29 cellular contexts compared by ENCODE assay signal in genomic region chr6:34515473-34516387, GRCh38. TPM values are rescaled to one million over a fixed set of nuclear protein-coding genes. Genes with fewer than 3 reads are reported as not detected.
DNase-seq lines count a peak whose midpoint lies in the region; TF ChIP-seq lines count a peak whose summit lies in the region.
"Had no signal": no experiment of that assay in that cellular context is flagged by ENCODE, and none has a peak within 500 bp of the region (broad histone marks: within the 10 kb centered on the region; RNA-seq: fewer than 3 reads in every experiment).

No MANE protein-coding gene starts in this region.

- CTCF ChIA-PET in activated CD4-positive, alpha-beta T cell treated with anti-CD3 and anti-CD28 coated beads, Interleukin-2, amount 10 ng/mL, durations not matched to agents 7 days and 5 days (lab: Charles Lee): interaction anchor here (1.0 to 1.1 kb wide), 2 partner anchors 28 to 56 kb away, joined by 3 read pairs; no protein-coding TSS in a partner anchor

- no peak overlapping the region for H3K27ac ChIP-seq in H9 (ENCODE audit: insufficient read length, low read depth, low read length)
- H3K27ac ChIP-seq in WERI-Rb-1: peak overlapping the region; percentile 90
- H3K27ac ChIP-seq in endodermal cell (ENCODE audit: low read depth, low read length): no peak overlapping the region
- no peak overlapping the region for H3K27ac ChIP-seq in esophagus squamous epithelium
- H3K27ac ChIP-seq: BLaER1, breast epithelium, colonic mucosa, gastrocnemius medialis, hepatocyte, left lung, ovary had no signal

- H3K4ac ChIP-seq in H9 (ENCODE audit: low read depth, low read length): no peak overlapping the region

- H3K4me3 ChIP-seq in WERI-Rb-1 (ENCODE audit: low read depth, low read length) (peak overlapping the region; percentile 48), endodermal cell (ENCODE audit: low read length) (no peak overlapping the region), esophagus squamous epithelium (no peak overlapping the region)
- H3K4me3 ChIP-seq: BLaER1, colonic mucosa, gastrocnemius medialis, hepatocyte, left lung, MG63, ovary had no signal

- no peaks in the 10 kb centered on the region for H4K20me1 ChIP-seq in H9 (ENCODE audit: control insufficient read depth, insufficient read depth, insufficient read length)
- H4K20me1 ChIP-seq: BLaER1 had no signal

- H4K8ac ChIP-seq in H9 (replicated peaks; ENCODE audit: insufficient read length, low read depth, low read length): no peak overlapping the region

- H3K4me1 Mint-ChIP-seq in H9: peaks cover 33 to 54% of the 10 kb centered on the region in 2 experiments
- H3K4me1 Mint-ChIP-seq in endodermal cell: peaks cover 38% of the 10 kb centered on the region
- H3K4me1 Mint-ChIP-seq in activated CD4-positive, alpha-beta T cell treated with anti-CD3 and anti-CD28 coated beads, Interleukin-2, amount 10 ng/mL, durations not matched to agents 7 days and 5 days: no peaks in the 10 kb centered on the region
- H3K4me1 Mint-ChIP-seq: activated CD4-positive, alpha-beta T cell treated with anti-CD3 and anti-CD28 coated beads, Interleukin-2, amount 10 ng/mL, durations not matched to agents 24 days and 14 days; immature natural killer cell had no signal

- DNase-seq in H9 (no peak), WERI-Rb-1 (peak; percentile 45), endodermal cell (peak; percentile 54), posterior cingulate gyrus (peak in 6 of 10 donors; percentile 44 to 93 (median 70)), esophagus squamous epithelium (lab: John Stamatoyannopoulos, UW) (no peak), SW 1271 (lab: John Stamatoyannopoulos, UW) (no peak), inferior parietal cortex (ENCODE audit: extremely low spot score) (no peak)
- no peak for DNase-seq in activated CD4-positive, alpha-beta T cell treated with anti-CD3 and anti-CD28 coated beads, Interleukin-2, amount 10 ng/mL, durations not matched to agents 7 days and 5 days
- DNase-seq: activated naive CD4-positive, alpha-beta T cell treated with anti-CD3 and anti-CD28 coated beads for 36 hours; activated T-cell treated with anti-CD3 and anti-CD28 coated beads, Interleukin-2, amount 50 U/mL, for 48 hours; colonic mucosa; gastrocnemius medialis; GDM1; immature natural killer cell; KBM-7; left lung; MG63; NCI-H2029 treated with DMSO at 0.1 percent for 48 hours; NCI-H69; RPMI8226; stimulated activated CD4-positive, alpha-beta T cell treated with anti-CD3 and anti-CD28 coated beads, Interleukin-4, amount 100 ng/mL, for 1 hour; T-helper 2 cell had no signal

- H3K27me3 Mint-ChIP-seq in H9 (ENCODE audit: low read depth) (peaks cover 19% of the 10 kb centered on the region), endodermal cell (ENCODE audit: insufficient read depth) (peaks cover 64% of the 10 kb centered on the region)
- peaks cover 3% of the 10 kb centered on the region for H3K27me3 Mint-ChIP-seq in activated CD4-positive, alpha-beta T cell treated with anti-CD3 and anti-CD28 coated beads, Interleukin-2, amount 10 ng/mL, durations not matched to agents 7 days and 5 days

- no peak overlapping the region for H3K56ac ChIP-seq in H9 (ENCODE audit: insufficient read length, low read depth, low read length)

- H4K91ac ChIP-seq in H9 (ENCODE audit: insufficient read length, low read depth, low read length): no peak overlapping the region

- no peaks in the 10 kb centered on the region for H3K79me2 ChIP-seq in H9 (ENCODE audit: insufficient read depth, low read length)
- H3K79me2 ChIP-seq: hepatocyte had no signal

- no peaks in the 10 kb centered on the region for H3K9me3 ChIP-seq in H9 (ENCODE audit: control insufficient read depth, low read depth, low read length)
- no peaks in the 10 kb centered on the region for H3K9me3 ChIP-seq in WERI-Rb-1 (ENCODE audit: severe bottlenecking)
- no peaks in the 10 kb centered on the region for H3K9me3 ChIP-seq in endodermal cell (ENCODE audit: control insufficient read depth, low read length)
- no peaks in the 10 kb centered on the region for H3K9me3 ChIP-seq in esophagus squamous epithelium
- H3K9me3 ChIP-seq: BLaER1, breast epithelium, colonic mucosa, gastrocnemius medialis, left lung, MG63, ovary had no signal

- no peak overlapping the region for H2BK12ac ChIP-seq in H9 (ENCODE audit: insufficient read length, low read depth, low read length)

- no peaks in the 10 kb centered on the region for H3K79me1 ChIP-seq in H9 (ENCODE audit: insufficient read depth, low read depth, low read length, poor library complexity, severe bottlenecking)

- TF ChIP-seq POLR2A in esophagus squamous epithelium (IDR thresholded peaks at IDR 0.05): no peak

- no peak overlapping the region; the same call in 1 of the 2 replicates for H3K14ac ChIP-seq in H9 (ENCODE audit: insufficient read depth, low read length)

- H2BK20ac ChIP-seq in H9 (ENCODE audit: low read depth, low read length, poor library complexity, severe bottlenecking): no peak overlapping the region

- POLR2A ChIA-PET in activated CD4-positive, alpha-beta T cell treated with anti-CD3 and anti-CD28 coated beads, Interleukin-2, amount 10 ng/mL, durations not matched to agents 7 days and 5 days (lab: Charles Lee): no interaction called here

- peak overlapping the region; percentile 65 for H3K4me2 ChIP-seq in H9 (ENCODE audit: insufficient read depth, insufficient read length, low read length)
- H3K4me2 ChIP-seq: BLaER1 had no signal

- H3K27ac Mint-ChIP-seq in H9 (no peak overlapping the region), endodermal cell (no peak overlapping the region)
- H3K27ac Mint-ChIP-seq in activated CD4-positive, alpha-beta T cell treated with anti-CD3 and anti-CD28 coated beads, Interleukin-2, amount 10 ng/mL, durations not matched to agents 7 days and 5 days: no peak overlapping the region
- H3K27ac Mint-ChIP-seq: activated CD4-positive, alpha-beta T cell treated with anti-CD3 and anti-CD28 coated beads, Interleukin-2, amount 10 ng/mL, durations not matched to agents 24 days and 14 days; activated naive CD4-positive, alpha-beta T cell treated with anti-CD3 and anti-CD28 coated beads for 36 hours; immature natural killer cell; naive thymus-derived CD8-positive, alpha-beta T cell had no signal

- H3K23me2 ChIP-seq in H9 (ENCODE audit: insufficient read length, low read depth, low read length, poor library complexity, severe bottlenecking): peaks cover 9% of the 10 kb centered on the region

- H3K36me3 Mint-ChIP-seq in H9 (ENCODE audit: insufficient read depth in 1 of 3, low read depth in 3 of 3): no peaks in the 10 kb centered on the region
- no peaks in the 10 kb centered on the region for H3K36me3 Mint-ChIP-seq in endodermal cell (ENCODE audit: low read depth)
- H3K36me3 Mint-ChIP-seq in activated CD4-positive, alpha-beta T cell treated with anti-CD3 and anti-CD28 coated beads, Interleukin-2, amount 10 ng/mL, durations not matched to agents 7 days and 5 days (ENCODE audit: low read depth): no peaks in the 10 kb centered on the region
- H3K36me3 Mint-ChIP-seq: immature natural killer cell; naive thymus-derived CD8-positive, alpha-beta T cell had no signal

- H3K4me3 Mint-ChIP-seq in H9: peak overlapping the region; percentile 69 to 86; a peak in 3 of 5 replicates
- peak overlapping the region; percentile 58 for H3K4me3 Mint-ChIP-seq in endodermal cell
- no peak overlapping the region for H3K4me3 Mint-ChIP-seq in activated CD4-positive, alpha-beta T cell treated with anti-CD3 and anti-CD28 coated beads, Interleukin-2, amount 10 ng/mL, durations not matched to agents 7 days and 5 days
- H3K4me3 Mint-ChIP-seq: activated CD4-positive, alpha-beta T cell treated with anti-CD3 and anti-CD28 coated beads, Interleukin-2, amount 10 ng/mL, durations not matched to agents 24 days and 14 days; activated naive CD4-positive, alpha-beta T cell treated with anti-CD3 and anti-CD28 coated beads for 36 hours; immature natural killer cell; naive thymus-derived CD8-positive, alpha-beta T cell had no signal

- no peak overlapping the region for H3K18ac ChIP-seq in H9 (ENCODE audit: insufficient read length, low read depth, low read length)

- no peak overlapping the region for H2AFZ ChIP-seq in H9 (ENCODE audit: low read length)
- H2AFZ ChIP-seq: hepatocyte had no signal

- no peak overlapping the region for H2BK120ac ChIP-seq in H9 (ENCODE audit: low read depth, low read length, poor library complexity, severe bottlenecking)

- TF ChIP-seq CTCF in H9 (conservative IDR thresholded peaks at IDR 0.05) (no peak), WERI-Rb-1 (IDR thresholded peaks at IDR 0.05; ENCODE audit: low read depth, low read length) (no peak), endodermal cell (conservative IDR thresholded peaks at IDR 0.05) (no peak), esophagus squamous epithelium (IDR thresholded peaks at IDR 0.05) (no peak)

- no peak overlapping the region for H3K23ac ChIP-seq in H9 (ENCODE audit: insufficient read length, low read depth, low read length)

- H3K9ac ChIP-seq in H9 (ENCODE audit: extremely low read depth, insufficient read length, low read length) (no peak overlapping the region), endodermal cell (ENCODE audit: extremely low read depth, low read length, poor library complexity, severe bottlenecking) (no peak overlapping the region)
- H3K9ac ChIP-seq: BLaER1 had no signal

- WGBS in H9 (ENCODE audit: extremely low coverage, insufficient read length, low lambda C conversion rate): no CpG with 5 or more reads among the region's 13 CpGs
- 85 to 86% methylated on average over 9 to 13 of the region's 13 CpGs for WGBS in endodermal cell (ENCODE audit: insufficient coverage in 1 of 2, insufficient read length in 1 of 2), 2 experiments
- WGBS in esophagus squamous epithelium, 2 donors: 87 to 100% methylated on average over 5 to 6 of the region's 13 CpGs

- no peak overlapping the region for H3T11ph ChIP-seq in H9 (ENCODE audit: low read length)

- H2BK5ac ChIP-seq in H9 (ENCODE audit: insufficient read length, low read length): no peak overlapping the region

- H3K9me3 Mint-ChIP-seq in H9: no peaks in the 10 kb centered on the region
- no peaks in the 10 kb centered on the region for H3K9me3 Mint-ChIP-seq in endodermal cell
- no peaks in the 10 kb centered on the region for H3K9me3 Mint-ChIP-seq in activated CD4-positive, alpha-beta T cell treated with anti-CD3 and anti-CD28 coated beads, Interleukin-2, amount 10 ng/mL, durations not matched to agents 7 days and 5 days
- H3K9me3 Mint-ChIP-seq: activated CD4-positive, alpha-beta T cell treated with anti-CD3 and anti-CD28 coated beads, Interleukin-2, amount 10 ng/mL, durations not matched to agents 24 days and 14 days; activated naive CD4-positive, alpha-beta T cell treated with anti-CD3 and anti-CD28 coated beads for 36 hours had no signal

- H3K36me3 ChIP-seq in WERI-Rb-1: no peaks in the 10 kb centered on the region
- H3K36me3 ChIP-seq in endodermal cell (ENCODE audit: control insufficient read depth, insufficient read depth, low read length): no peaks in the 10 kb centered on the region
- H3K36me3 ChIP-seq in esophagus squamous epithelium: no peaks in the 10 kb centered on the region
- H3K36me3 ChIP-seq: BLaER1, breast epithelium, colonic mucosa, gastrocnemius medialis, left lung, MG63, ovary had no signal

- H3K27me3 ChIP-seq in H9 (ENCODE audit: insufficient read depth, low read length): no peaks in the 10 kb centered on the region
- H3K27me3 ChIP-seq in WERI-Rb-1 (ENCODE audit: insufficient read depth, low read depth, severe bottlenecking): no peaks in the 10 kb centered on the region
- H3K27me3 ChIP-seq in endodermal cell (ENCODE audit: control insufficient read depth, insufficient read depth, low read length, poor library complexity, severe bottlenecking): peaks cover 38% of the 10 kb centered on the region
- H3K27me3 ChIP-seq in esophagus squamous epithelium: peaks cover 0 to 33% (median 0%) of the 10 kb centered on the region in 4 donors
- H3K27me3 ChIP-seq: BLaER1, breast epithelium, colonic mucosa, MG63, ovary had no signal

- H4K5ac ChIP-seq in H9 (ENCODE audit: insufficient read length, low read depth, low read length): no peak overlapping the region

- H3K4me1 ChIP-seq in H9 (ENCODE audit: insufficient read depth, low read length): peaks cover 1% of the 10 kb centered on the region; the same call in 1 of the 2 replicates
- H3K4me1 ChIP-seq in endodermal cell (ENCODE audit: control insufficient read depth, insufficient read depth, low read length): peaks cover 23% of the 10 kb centered on the region
- peaks cover 0 to 10% (median 0%) of the 10 kb centered on the region in 3 donors for H3K4me1 ChIP-seq in esophagus squamous epithelium
- H3K4me1 ChIP-seq: breast epithelium, colonic mucosa, gastrocnemius medialis, left lung had no signal

- H2BK15ac ChIP-seq in H9 (ENCODE audit: low read depth, low read length): no peak overlapping the region

- H2AK5ac ChIP-seq in H9 (ENCODE audit: insufficient read length, low read length): no peak overlapping the region

- intact Hi-C loops in posterior cingulate gyrus (cut with DNase I) (no loop called here), esophagus squamous epithelium (cut with DNase I) (no loop called here)

RNA-seq across cellular contexts. Expression of gene SPDEF, which starts 40.4 kb away (rescaled TPM):
- total RNA-seq in H9 (2021) (0.15 and 0.22 TPM in 2 replicates), endodermal cell (1 to 10 TPM; 1.1 to 2.6 TPM), esophagus squamous epithelium (under 1 TPM in 1 of 4 donors, not detected in 3; 0.79 TPM)
- polyA plus RNA-seq in endodermal cell (2013, experiment 1 of 2): 0.57 TPM
- 0.25 TPM for polyA plus RNA-seq in endodermal cell (2013, experiment 2 of 2)
- not detected for total RNA-seq in activated CD4-positive, alpha-beta T cell treated with anti-CD3 and anti-CD28 coated beads, Interleukin-2, amount 10 ng/mL, durations not matched to agents 7 days and 5 days
- total RNA-seq: activated CD4-positive, alpha-beta T cell treated with anti-CD3 and anti-CD28 coated beads, Interleukin-2, amount 10 ng/mL, durations not matched to agents 24 days and 14 days; naive thymus-derived CD8-positive, alpha-beta T cell had no signal
- polyA plus RNA-seq: immature natural killer cell; naive thymus-derived CD8-positive, alpha-beta T cell had no signal

RNA-seq across cellular contexts. Expression of gene PACSIN1, which starts 49.9 kb away (rescaled TPM):
- total RNA-seq in H9 (2021) (7.0 and 7.6 TPM in 2 replicates), endodermal cell (1 to 10 TPM; 7.2 to 7.3 TPM), esophagus squamous epithelium (not detected)
- polyA plus RNA-seq in endodermal cell (2013, experiment 1 of 2): 2.4 TPM
- polyA plus RNA-seq in endodermal cell (2013, experiment 2 of 2): 1.7 TPM
- total RNA-seq in activated CD4-positive, alpha-beta T cell treated with anti-CD3 and anti-CD28 coated beads, Interleukin-2, amount 10 ng/mL, durations not matched to agents 7 days and 5 days: 1 to 10 TPM; 1.6 to 1.7 TPM
- total RNA-seq: activated CD4-positive, alpha-beta T cell treated with anti-CD3 and anti-CD28 coated beads, Interleukin-2, amount 10 ng/mL, durations not matched to agents 24 days and 14 days; gastrocnemius medialis had no signal
- polyA plus RNA-seq: AG04450 had no signal

Comparison
In these comparisons a context has a peak if more than half of its experiments do, and no peak if none do; other contexts are left out.
1. DNase-seq: peak in WERI-Rb-1 (single experiment), endodermal cell (single experiment) and posterior cingulate gyrus (6 of 10); none in H9 (single experiment), esophagus squamous epithelium (single experiment), SW 1271 (0 of 2), inferior parietal cortex (single experiment) and activated CD4-positive, alpha-beta T cell treated with anti-CD3 and anti-CD28 coated beads, Interleukin-2, amount 10 ng/mL, durations not matched to agents 7 days and 5 days (single experiment).